Comparison of ENCODE assay signal across 7 cellular contexts in the genomic region with DNA sequence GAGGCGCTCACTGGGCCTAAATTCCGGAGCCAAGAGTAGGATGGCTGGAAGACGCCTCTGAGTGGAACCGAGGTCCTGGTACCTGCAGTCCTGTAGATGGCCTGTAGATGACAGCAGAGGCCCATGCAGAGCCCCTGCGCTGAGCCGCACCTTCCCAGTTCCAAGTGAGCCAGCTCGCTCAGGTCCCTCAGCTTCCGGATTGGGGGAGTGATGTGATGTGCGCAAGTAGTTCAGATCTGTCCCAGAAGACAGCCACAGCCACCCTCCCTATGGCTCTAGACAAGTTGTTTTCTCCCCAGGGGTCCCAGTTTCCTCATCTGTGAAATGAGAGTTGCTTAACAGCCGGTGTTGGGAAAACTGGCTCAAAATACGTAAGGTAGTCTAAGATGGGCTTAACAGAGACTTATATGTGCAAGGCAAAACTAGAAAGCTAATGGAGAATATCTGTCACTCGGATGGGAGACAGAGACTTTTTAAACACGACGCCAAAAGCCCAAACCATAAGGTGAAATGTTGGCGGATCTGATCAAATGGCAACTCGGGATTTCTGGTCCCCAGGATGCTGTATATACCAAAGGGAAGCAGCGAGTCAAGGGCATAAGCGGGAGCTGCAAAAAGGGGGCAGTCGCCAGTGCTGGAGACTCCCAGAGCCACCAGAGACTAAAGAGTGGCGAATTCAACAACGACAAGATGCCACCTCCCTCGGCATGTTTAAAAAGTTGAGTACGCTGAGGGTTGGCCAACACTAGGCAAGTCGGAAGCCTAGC. TPM values are rescaled to one million over a fixed set of nuclear protein-coding genes. Genes with fewer than 3 reads are reported as not detected.
A peak's percentile ranks its signal among the peaks of the same experiment; 100 is the strongest.
DNase-seq lines count a peak whose midpoint lies in the region; ATAC-seq and TF ChIP-seq lines count a peak whose summit lies in the region.

No MANE protein-coding gene starts in this region.

- peaks cover 33% of the 10 kb centered on the region for H3K4me1 Mint-ChIP-seq in chondrocyte (ENCODE audit: low read depth)

- no peaks in the 10 kb centered on the region for H3K36me3 ChIP-seq in kidney epithelial cell (ENCODE audit: control insufficient read depth, insufficient read depth, low read length)

- H3K27me3 Mint-ChIP-seq in chondrocyte (ENCODE audit: low read depth), result no peaks in the 10 kb centered on the region

- no peak for TF ChIP-seq POLR2A in GM18505 (IDR thresholded peaks at IDR 0.05; ENCODE audit: borderline replicate concordance, extremely low read depth, insufficient read depth, insufficient read length)

- ATAC-seq in GM18505 (IDR thresholded peaks at IDR 0.05; ENCODE audit: unreplicated experiment), result peak; percentile 25
- ATAC-seq in HG03196 (IDR thresholded peaks at IDR 0.05; ENCODE audit: unreplicated experiment), result peak; percentile 31

- H3K4me3 ChIP-seq in kidney epithelial cell (ENCODE audit: low read depth, low read length), result peak overlapping the region; percentile 44

- peak overlapping the region; percentile 71 for H3K4me3 Mint-ChIP-seq in chondrocyte (ENCODE audit: unreplicated experiment)

- no peaks in the 10 kb centered on the region for H3K36me3 Mint-ChIP-seq in chondrocyte (ENCODE audit: low read depth)

- peak; percentile 94 for TF ChIP-seq CTCF in chondrocyte (IDR thresholded peaks at IDR 0.05)
- peak; percentile 100 for TF ChIP-seq CTCF in kidney epithelial cell (IDR thresholded peaks at IDR 0.05; ENCODE audit: insufficient read depth, low read length, poor library complexity, severe bottlenecking)

- H3K27ac Mint-ChIP-seq in chondrocyte (ENCODE audit: unreplicated experiment), result peak overlapping the region; percentile 89

- no peaks in the 10 kb centered on the region for H3K9me3 Mint-ChIP-seq in chondrocyte (ENCODE audit: low read depth)

- H3K27me3 ChIP-seq in kidney epithelial cell (ENCODE audit: control insufficient read depth, insufficient read depth, low read length), result peaks cover 8% of the 10 kb centered on the region

- DNase-seq in NCI-H510A treated with DMSO at 0.1 percent for 48 hours (lab: John Stamatoyannopoulos, UW), result peak; percentile 77
- peak; percentile 82 for DNase-seq in activated CD4-positive, alpha-beta T cell treated with anti-CD3 and anti-CD28 coated beads for 24 hours (ENCODE audit: low read depth in 2 of 2)
- DNase-seq in chondrocyte (ENCODE audit: low spot score), result no peak
- DNase-seq in kidney epithelial cell (ENCODE audit: low read depth), result no peak
- DNase-seq in stimulated activated CD4-positive, alpha-beta T cell treated with anti-CD3 and anti-CD28 coated beads, Interleukin-12 subunit alpha, Interleukin-12 subunit beta, amount 100 ng/mL, for 4 hours, result peak; percentile 81

RNA-seq across cellular contexts. Expression of a gene that starts 0.8 kb away (rescaled TPM):
- total RNA-seq in chondrocyte, result 13.6 to 21.2 TPM (median 20.9 TPM) in 3 replicates
- total RNA-seq in kidney epithelial cell, result 61.1 and 66.2 TPM in 2 replicates

RNA-seq across cellular contexts. Expression of a gene that starts 4.6 kb away (rescaled TPM):
- 0.85 to 1.8 TPM (median 1.8 TPM) in 3 replicates for total RNA-seq in chondrocyte
- total RNA-seq in kidney epithelial cell, result 3.8 and 4.8 TPM in 2 replicates

RNA-seq across cellular contexts. Expression of a gene that starts 46.9 kb away (rescaled TPM):
- total RNA-seq in chondrocyte (15.1 to 20.1 TPM (median 15.2 TPM) in 3 replicates), kidney epithelial cell (15.3 and 15.6 TPM in 2 replicates)

RNA-seq across cellular contexts. Expression of a gene that starts 48.6 kb away (rescaled TPM):
- total RNA-seq in chondrocyte (3.2 to 5.8 TPM (median 4.4 TPM) in 3 replicates), kidney epithelial cell (5.9 and 11.3 TPM in 2 replicates)

RNA-seq across cellular contexts. Expression of a gene that starts 58.5 kb away (rescaled TPM):
- total RNA-seq in chondrocyte (0.15 to 0.25 TPM (median 0.17 TPM) in 3 replicates), kidney epithelial cell (1.4 and 1.7 TPM in 2 replicates)

Comparison
In these comparisons a context has a peak if more than half of its experiments do, and no peak if none do; other contexts are left out.
1. DNase-seq: peak in NCI-H510A treated with DMSO at 0.1 percent for 48 hours (single experiment), activated CD4-positive, alpha-beta T cell treated with anti-CD3 and anti-CD28 coated beads for 24 hours (2 of 2) and stimulated activated CD4-positive, alpha-beta T cell treated with anti-CD3 and anti-CD28 coated beads, Interleukin-12 subunit alpha, Interleukin-12 subunit beta, amount 100 ng/mL, for 4 hours (single experiment); none in chondrocyte (single experiment) and kidney epithelial cell (single experiment).